8 cellular contexts compared by ENCODE assay signal in genomic region chr19:56507446-56508281, GRCh38. TPM values are rescaled to one million over a fixed set of nuclear protein-coding genes. Genes with fewer than 3 reads are reported as not detected.
DNase-seq lines count a peak whose midpoint lies in the region; ATAC-seq, FAIRE-seq and TF ChIP-seq lines count a peak whose summit lies in the region.

ZNF471 (plus strand) TSS chr19:56507855; CDS start chr19:56511572, 3,717 bp downstream.

- H4K20me1 ChIP-seq in DND-41 (ENCODE audit: insufficient read depth, low read length): no peaks in the 10 kb centered on the region

- peak within 1 kb of the TSS; percentile 79 for H2AFZ ChIP-seq in DND-41 (ENCODE audit: low read depth, low read length)

- intact Hi-C loops in kidney (cut with DNase I): no loop called here

- H3K27ac ChIP-seq in DND-41 (ENCODE audit: low read length): peak within 1 kb of the TSS; percentile 74
- H3K27ac ChIP-seq in coronary artery: peak within 1 kb of the TSS; percentile 92 to 93
- peak within 1 kb of the TSS; percentile 96 to 97 for H3K27ac ChIP-seq in kidney (ENCODE audit: low read depth in 2 of 2, low read length in 2 of 2)

- H3K4me3 ChIP-seq in DND-41 (ENCODE audit: low read depth in 1 of 2, low read length in 2 of 2) (peak within 1 kb of the TSS; percentile 19 to 63; a peak in 3 of 4 replicates), coronary artery (peak within 1 kb of the TSS; percentile 74), kidney (ENCODE audit: low read length in 2 of 2) (peak within 1 kb of the TSS; percentile 78 to 96)

- H3K4me1 ChIP-seq in DND-41 (ENCODE audit: insufficient read depth, low read length) (peaks cover 13% of the 10 kb centered on the region), kidney (ENCODE audit: control insufficient read depth in 1 of 2, insufficient read depth in 1 of 2, low read depth in 1 of 2, low read length in 2 of 2) (peaks cover 4 to 11% of the 10 kb centered on the region in 2 donors)

- H3K79me2 ChIP-seq in DND-41 (ENCODE audit: insufficient read depth, low read length): no peaks in the 10 kb centered on the region

- no peaks in the 10 kb centered on the region for H3K36me3 ChIP-seq in DND-41 (ENCODE audit: insufficient read depth, low read length)
- no peaks in the 10 kb centered on the region for H3K36me3 ChIP-seq in kidney (ENCODE audit: control insufficient read depth in 1 of 2, insufficient read depth in 2 of 2, low read length in 2 of 2)

- FAIRE-seq in kidney (lab: Jason Lieb, UNC): peak; percentile 86

- peak within 1 kb of the TSS; percentile 71 for H3K4me2 ChIP-seq in DND-41 (ENCODE audit: insufficient read depth, low read length)

- H3K27me3 ChIP-seq in DND-41 (ENCODE audit: insufficient read depth, low read length, poor library complexity): no peaks in the 10 kb centered on the region

- TF ChIP-seq CTCF in DND-41 (IDR thresholded peaks at IDR 0.05; ENCODE audit: borderline replicate concordance, extremely low read depth, low read length, poor library complexity, severe bottlenecking) (no peak), coronary artery (IDR thresholded peaks at IDR 0.05) (no peak), kidney (IDR thresholded peaks at IDR 0.05; ENCODE audit: borderline replicate concordance, extremely low read depth, insufficient read depth) (no peak)

- peak within 1 kb of the TSS; percentile 54 for H3K9ac ChIP-seq in DND-41 (ENCODE audit: low read depth, low read length)
- peak within 1 kb of the TSS; percentile 62 to 72 for H3K9ac ChIP-seq in kidney (ENCODE audit: low read length in 2 of 2)

- H3K9me3 ChIP-seq in DND-41 (ENCODE audit: insufficient read depth, low read length, severe bottlenecking) (no peaks in the 10 kb centered on the region), kidney (ENCODE audit: control insufficient read depth in 1 of 2, low read length in 2 of 2) (peaks cover 0 to 4% of the 10 kb centered on the region in 2 donors)

- peak; percentile 95 for DNase-seq in DND-41
- DNase-seq in NCI-H187 (lab: John Stamatoyannopoulos, UW): peak; percentile 76 to 85
- peak; percentile 75 to 79 for DNase-seq in activated CD4-positive, alpha-beta T cell treated with anti-CD3 and anti-CD28 coated beads for 4 hours
- DNase-seq in coronary artery (ENCODE audit: low spot score): peak; percentile 98
- peak; percentile 99 for DNase-seq in kidney
- DNase-seq in stimulated activated CD4-positive, alpha-beta T cell treated with anti-CD3 and anti-CD28 coated beads, Interleukin-15, amount 100 ng/mL, for 48 hours (ENCODE audit: low read depth in 2 of 2): peak; percentile 73 to 80

- peak; percentile 99 for ATAC-seq in DND-41 (ENCODE audit: insufficient read depth, low read depth)
- no peak for ATAC-seq in GM18907 (IDR thresholded peaks at IDR 0.05; ENCODE audit: unreplicated experiment)
- ATAC-seq in HG02885 (IDR thresholded peaks at IDR 0.05; ENCODE audit: poor library complexity, unreplicated experiment): no peak

RNA-seq across cellular contexts. Expression of gene ZNF471, which starts in this region (rescaled TPM):
- 9.3 TPM for total RNA-seq in kidney
- polyA plus RNA-seq in kidney (ENCODE audit: insufficient read depth, low read depth, low replicate concordance): 2.6 TPM
